Comparison of ENCODE assay signal across 23 cellular contexts in genomic region chr7:706721-707120, GRCh38. TPM values are rescaled to one million over a fixed set of nuclear protein-coding genes. Genes with fewer than 3 reads are reported as not detected.
A peak's percentile ranks its signal among the peaks of the same experiment; 100 is the strongest.
DNase-seq lines count a peak whose midpoint lies in the region; ATAC-seq and TF ChIP-seq lines count a peak whose summit lies in the region.
"Had no signal": no experiment of that assay in that cellular context is flagged by ENCODE, and none has a peak within 500 bp of the region (broad histone marks: within the 10 kb centered on the region; RNA-seq: fewer than 3 reads in every experiment).

No MANE protein-coding gene starts in this region.

- peak overlapping the region; percentile 3 for H3K27ac Mint-ChIP-seq in progenitor cell of endocrine pancreas
- H3K27ac Mint-ChIP-seq: GM23338, HFFc6 had no signal

- in situ Hi-C loops in T47D (cut with HindIII; ENCODE audit: low pct_unique_long_range_greater_than_20kb, low sequenced_read_pairs), result no loop called here

- H3K36me3 ChIP-seq in breast epithelium (no peaks in the 10 kb centered on the region), lower lobe of right lung (no peaks in the 10 kb centered on the region), upper lobe of right lung (no peaks in the 10 kb centered on the region)
- H3K36me3 ChIP-seq: HAP-1 had no signal

- H3K4me1 Mint-ChIP-seq in progenitor cell of endocrine pancreas (ENCODE audit: low read depth), result peaks cover 8% of the 10 kb centered on the region
- H3K4me1 Mint-ChIP-seq: CD4-positive, alpha-beta memory T cell had no signal

- TF ChIP-seq CTCF in breast epithelium (IDR thresholded peaks at IDR 0.05), result no peak
- no peak for TF ChIP-seq CTCF in lower lobe of right lung (IDR thresholded peaks at IDR 0.05)
- no peak for TF ChIP-seq CTCF in progenitor cell of endocrine pancreas (IDR thresholded peaks at IDR 0.05; ENCODE audit: unreplicated experiment)
- TF ChIP-seq CTCF in upper lobe of right lung (IDR thresholded peaks at IDR 0.05), result no peak
- TF ChIP-seq CTCF in foreskin fibroblast (IDR thresholded peaks at IDR 0.05; ENCODE audit: low read depth, low read length), result no peak

- H3K36me3 Mint-ChIP-seq in progenitor cell of endocrine pancreas (ENCODE audit: insufficient read depth), result peaks cover 26% of the 10 kb centered on the region

- H3K4me3 ChIP-seq in breast epithelium (no peak overlapping the region), lower lobe of right lung (no peak overlapping the region), upper lobe of right lung (no peak overlapping the region), foreskin fibroblast (ENCODE audit: low read depth in 1 of 2, low read length in 2 of 2) (no peak overlapping the region)
- H3K4me3 ChIP-seq: BLaER1 treated with 17β-estradiol and CSF1 and Interleukin-3, amounts not matched to agents 10 nM and 100 nM; GM23338; HAP-1 had no signal

- H3K27ac ChIP-seq in breast epithelium, result no peak overlapping the region
- H3K27ac ChIP-seq in lower lobe of right lung, result no peak overlapping the region
- H3K27ac ChIP-seq in upper lobe of right lung, result no peak overlapping the region
- H3K27ac ChIP-seq: BLaER1 treated with 17β-estradiol and CSF1 and Interleukin-3, amounts not matched to agents 10 nM and 100 nM had no signal

- no peak overlapping the region for H3K4me3 Mint-ChIP-seq in progenitor cell of endocrine pancreas (ENCODE audit: low read depth)
- H3K4me3 Mint-ChIP-seq: CD4-positive, alpha-beta memory T cell; GM23338; HFFc6 had no signal

- peaks cover 11% of the 10 kb centered on the region for H3K9me3 Mint-ChIP-seq in progenitor cell of endocrine pancreas (ENCODE audit: low read depth)

- peak; percentile 33 to 80 for DNase-seq in T47D (ENCODE audit: low read depth in 1 of 2, low spot score in 1 of 2)
- DNase-seq in breast epithelium (ENCODE audit: low spot score in 2 of 2), result no peak
- peak; percentile 45 for DNase-seq in lower lobe of right lung
- no peak for DNase-seq in progenitor cell of endocrine pancreas (ENCODE audit: low spot score, unreplicated experiment)
- DNase-seq in upper lobe of right lung, result peak; percentile 60
- no peak for DNase-seq in foreskin fibroblast
- no peak for DNase-seq in activated naive CD4-positive, alpha-beta T cell (lab: John Stamatoyannopoulos, UW)
- no peak for DNase-seq in NCI-H774 (lab: John Stamatoyannopoulos, UW)
- DNase-seq: CD4-positive, alpha-beta memory T cell; COR-L47; HFFc6; KBM-7; MV-4-11; NCI-H1105; NCI-H1436 treated with DMSO at 0.1 percent for 48 hours; NCI-H1930; NCI-H2107; NCI-H524; NCI-H748 treated with DMSO at 0.1 percent for 48 hours; PC-3 had no signal

- H3K27me3 Mint-ChIP-seq in progenitor cell of endocrine pancreas, result no peaks in the 10 kb centered on the region
- H3K27me3 Mint-ChIP-seq: CD4-positive, alpha-beta memory T cell had no signal

- peaks cover 0 to 3% of the 10 kb centered on the region in 2 donors for H3K4me1 ChIP-seq in breast epithelium
- no peaks in the 10 kb centered on the region for H3K4me1 ChIP-seq in lower lobe of right lung
- peaks cover 6% of the 10 kb centered on the region for H3K4me1 ChIP-seq in upper lobe of right lung
- H3K4me1 ChIP-seq: HAP-1 had no signal

- no peak for TF ChIP-seq POLR2A in breast epithelium (IDR thresholded peaks at IDR 0.05)

- intact Hi-C loops in breast epithelium (cut with DNase I; ENCODE audit: low total_unique reads) (no loop called here), lower lobe of right lung (cut with DNase I) (no loop called here), upper lobe of right lung (cut with DNase I) (no loop called here)

- H3K9me3 ChIP-seq in breast epithelium (peaks cover 4 to 5% of the 10 kb centered on the region in 2 donors), lower lobe of right lung (peaks cover 5% of the 10 kb centered on the region), upper lobe of right lung (no peaks in the 10 kb centered on the region)
- H3K9me3 ChIP-seq: HAP-1 had no signal

- H3K27me3 ChIP-seq in breast epithelium (no peaks in the 10 kb centered on the region), lower lobe of right lung (ENCODE audit: low read depth) (peaks cover under 1% of the 10 kb centered on the region), upper lobe of right lung (no peaks in the 10 kb centered on the region)

- peak; percentile 57 to 66 for ATAC-seq in lower lobe of right lung
- peak; percentile 73 for ATAC-seq in upper lobe of right lung
- ATAC-seq: GM23338, PC-3 had no signal

RNA-seq across cellular contexts. Expression of gene DNAAF5, which starts 19.8 kb away (rescaled TPM):
- total RNA-seq in breast epithelium, result 10 to 100 TPM; 14.1 to 29.8 (median 23.6) TPM
- 22.4 TPM for total RNA-seq in lower lobe of right lung
- 46.7 and 51.0 TPM in 2 replicates for total RNA-seq in progenitor cell of endocrine pancreas
- total RNA-seq in upper lobe of right lung, result 15.8 TPM

RNA-seq across cellular contexts. Expression of gene PRKAR1B, which starts 20.4 kb away (rescaled TPM):
- total RNA-seq in breast epithelium, result 10 to 100 TPM in 1 of 3 donors, 1 to 10 TPM in 2; 3.7 to 10.5 (median 7.9) TPM
- 16.8 TPM for total RNA-seq in lower lobe of right lung
- total RNA-seq in progenitor cell of endocrine pancreas, result 51.6 and 54.2 TPM in 2 replicates
- 25.7 TPM for total RNA-seq in upper lobe of right lung

Comparison
In these comparisons a context has a peak if more than half of its experiments do, and no peak if none do; other contexts are left out.
1. DNase-seq: peak in T47D (2 of 2), lower lobe of right lung (single experiment) and upper lobe of right lung (single experiment); none in breast epithelium (0 of 2), progenitor cell of endocrine pancreas (single experiment), foreskin fibroblast (0 of 2), activated naive CD4-positive, alpha-beta T cell (0 of 4) and NCI-H774 (single experiment).